8 cellular contexts compared by ENCODE assay signal in genomic region chr20:38181207-38181693, GRCh38. TPM values are rescaled to one million over a fixed set of nuclear protein-coding genes. Genes with fewer than 3 reads are reported as not detected.
DNase-seq lines count a peak whose midpoint lies in the region; ATAC-seq and TF ChIP-seq lines count a peak whose summit lies in the region.

No MANE protein-coding gene starts in this region.

- intact Hi-C loops in gastrocnemius medialis (cut with DNase I; ENCODE audit: low total_unique reads): no loop called here

- no peaks in the 10 kb centered on the region for H3K4me1 ChIP-seq in gastrocnemius medialis

- no peak for TF ChIP-seq CTCF in gastrocnemius medialis (IDR thresholded peaks at IDR 0.05 in 4 of 5, conservative IDR thresholded peaks at IDR 0.05 in 1 of 5)

- TF ChIP-seq POLR2A in gastrocnemius medialis (IDR thresholded peaks at IDR 0.05): no peak

- H3K36me3 ChIP-seq in gastrocnemius medialis: no peaks in the 10 kb centered on the region

- no peaks in the 10 kb centered on the region for H3K27me3 ChIP-seq in gastrocnemius medialis

- no peak overlapping the region for H3K4me3 ChIP-seq in gastrocnemius medialis

- in situ Hi-C loops in gastrocnemius medialis (cut with MboI; ENCODE audit: low sequenced_read_pairs in 4 of 4): loop anchor here in 1 of 4 donors (25.0 kb wide), 1 partner anchor 594 kb away; no protein-coding TSS in a partner anchor

- H3K9me3 ChIP-seq in gastrocnemius medialis: no peaks in the 10 kb centered on the region

- DNase-seq in EL (peak; percentile 57), ecto neural progenitor cell (ENCODE audit: low spot score) (peak; percentile 59), GM03348 (ENCODE audit: low spot score) (no peak), gastrocnemius medialis (no peak), NCI-H2081 treated with DMSO at 0.1 percent for 48 hours (lab: John Stamatoyannopoulos, UW) (no peak)
- no peak for DNase-seq in central memory CD4-positive, alpha-beta T cell

- ATAC-seq in GM19452 (IDR thresholded peaks at IDR 0.05; ENCODE audit: unreplicated experiment): peak; percentile 82
- peak; percentile 89 for ATAC-seq in HG03432 (IDR thresholded peaks at IDR 0.05; ENCODE audit: unreplicated experiment)
- no peak for ATAC-seq in gastrocnemius medialis

- no peak overlapping the region for H3K27ac ChIP-seq in gastrocnemius medialis

RNA-seq across cellular contexts. Expression of gene TGM2, which starts 16.2 kb away (rescaled TPM):
- 100 to 1,000 TPM in 1 of 4 donors, 10 to 100 TPM in 3; 12.8 to 152 (median 58.4) TPM for total RNA-seq in gastrocnemius medialis

Comparison
In these comparisons a context has a peak if more than half of its experiments do, and no peak if none do; other contexts are left out.
1. DNase-seq: peak in EL (single experiment) and ecto neural progenitor cell (single experiment); none in GM03348 (single experiment), central memory CD4-positive, alpha-beta T cell (single experiment), gastrocnemius medialis (0 of 2) and NCI-H2081 treated with DMSO at 0.1 percent for 48 hours (single experiment).
2. ATAC-seq: peak in GM19452 (single experiment) and HG03432 (single experiment); none in gastrocnemius medialis (0 of 2).